ENCODE assay signal across 10 cellular contexts in genomic region chr1:119102051-119102450, GRCh38.
"Had no signal": no experiment of that assay in that cellular context is flagged by ENCODE, and none has a peak within 500 bp of the region (broad histone marks: within the 10 kb centered on the region; RNA-seq: fewer than 3 reads in every experiment).

No MANE protein-coding gene starts in this region.

- H3K4me3 ChIP-seq: esophagus muscularis mucosa, heart left ventricle, skin epidermis had no signal

- H3K27me3 ChIP-seq: esophagus muscularis mucosa, heart left ventricle had no signal

- H3K9me3 ChIP-seq: esophagus muscularis mucosa had no signal

- H3K27ac ChIP-seq: esophagus muscularis mucosa had no signal

- ATAC-seq: natural killer cell treated with Interleukin-12 subunit alpha and Interleukin-12 subunit beta and Interleukin-15 and Interleukin-18, amount 100 ng/mL, for 72 hours; T-helper 17 cell had no signal

- DNase-seq: activated CD4-positive, alpha-beta T cell treated with anti-CD3 and anti-CD28 coated beads, Interleukin-2, amount 10 ng/mL, durations not matched to agents 7 days and 5 days; activated CD4-positive, CD25-positive, alpha-beta regulatory T cell; activated naive CD4-positive, alpha-beta T cell treated with anti-CD3 and anti-CD28 coated beads, Interleukin-2, amount 10 ng/mL, durations not matched to agents 7 days and 5 days; amniotic stem cell; heart left ventricle; occipital lobe; T-helper 17 cell had no signal

- H3K36me3 ChIP-seq: esophagus muscularis mucosa, heart left ventricle had no signal

- H3K4me1 ChIP-seq: esophagus muscularis mucosa had no signal
